2 cellular contexts compared by ENCODE assay signal in genomic region chr3:57076422-57076951, GRCh38.
TF ChIP-seq lines count a peak whose summit lies in the region.

No MANE protein-coding gene starts in this region.

TF ChIP-seq in IMR-90, 13 proteins besides CTCF, POLR2A, EP300 and RAD21:
- TF ChIP-seq, protein P1, sequence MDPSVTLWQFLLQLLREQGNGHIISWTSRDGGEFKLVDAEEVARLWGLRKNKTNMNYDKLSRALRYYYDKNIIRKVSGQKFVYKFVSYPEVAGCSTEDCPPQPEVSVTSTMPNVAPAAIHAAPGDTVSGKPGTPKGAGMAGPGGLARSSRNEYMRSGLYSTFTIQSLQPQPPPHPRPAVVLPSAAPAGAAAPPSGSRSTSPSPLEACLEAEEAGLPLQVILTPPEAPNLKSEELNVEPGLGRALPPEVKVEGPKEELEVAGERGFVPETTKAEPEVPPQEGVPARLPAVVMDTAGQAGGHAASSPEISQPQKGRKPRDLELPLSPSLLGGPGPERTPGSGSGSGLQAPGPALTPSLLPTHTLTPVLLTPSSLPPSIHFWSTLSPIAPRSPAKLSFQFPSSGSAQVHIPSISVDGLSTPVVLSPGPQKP (IDR thresholded peaks at IDR 0.05; ENCODE audit: borderline replicate concordance, low read depth, low read length): no peak
- TF ChIP-seq CHD1 (IDR thresholded peaks at IDR 0.05; ENCODE audit: low read depth, low read length) (no peak), MAFK (IDR thresholded peaks at IDR 0.05; ENCODE audit: low read depth, low read length) (no peak), FOS (IDR thresholded peaks at IDR 0.05; ENCODE audit: low read depth, low read length) (no peak), BHLHE40 (IDR thresholded peaks at IDR 0.05; ENCODE audit: low read depth, low read length) (no peak), RFX5 (IDR thresholded peaks at IDR 0.05; ENCODE audit: low read depth, low read length) (no peak), MXI1 (IDR thresholded peaks at IDR 0.05; ENCODE audit: borderline replicate concordance, low read depth, low read length) (no peak), NFE2L2 (IDR thresholded peaks at IDR 0.05; ENCODE audit: low read depth, low read length) (no peak), RCOR1 (IDR thresholded peaks at IDR 0.05; ENCODE audit: insufficient replicate concordance, low read length) (no peak), MAZ (IDR thresholded peaks at IDR 0.05; ENCODE audit: borderline replicate concordance, low read depth, low read length) (no peak), SMC3 (IDR thresholded peaks at IDR 0.05; ENCODE audit: low read depth, low read length) (no peak), CEBPB (IDR thresholded peaks at IDR 0.05; ENCODE audit: low read depth, low read length) (no peak)
- TF ChIP-seq, protein P2, sequence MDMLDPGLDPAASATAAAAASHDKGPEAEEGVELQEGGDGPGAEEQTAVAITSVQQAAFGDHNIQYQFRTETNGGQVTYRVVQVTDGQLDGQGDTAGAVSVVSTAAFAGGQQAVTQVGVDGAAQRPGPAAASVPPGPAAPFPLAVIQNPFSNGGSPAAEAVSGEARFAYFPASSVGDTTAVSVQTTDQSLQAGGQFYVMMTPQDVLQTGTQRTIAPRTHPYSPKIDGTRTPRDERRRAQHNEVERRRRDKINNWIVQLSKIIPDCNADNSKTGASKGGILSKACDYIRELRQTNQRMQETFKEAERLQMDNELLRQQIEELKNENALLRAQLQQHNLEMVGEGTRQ (IDR thresholded peaks at IDR 0.05; ENCODE audit: low read depth, low read length): no peak

TF ChIP-seq in WTC11, 78 proteins besides CTCF, POLR2A, EP300 and RAD21:
- no peak for TF ChIP-seq SOX15 (CRISPR knock-in tag; IDR thresholded peaks at IDR 0.05)
- TF ChIP-seq ESRRA (CRISPR knock-in tag; IDR thresholded peaks at IDR 0.05; ENCODE audit: borderline replicate concordance): no peak
- TF ChIP-seq FOXJ3 (CRISPR knock-in tag; IDR thresholded peaks at IDR 0.05; ENCODE audit: borderline replicate concordance): no peak
- TF ChIP-seq, protein P3, sequence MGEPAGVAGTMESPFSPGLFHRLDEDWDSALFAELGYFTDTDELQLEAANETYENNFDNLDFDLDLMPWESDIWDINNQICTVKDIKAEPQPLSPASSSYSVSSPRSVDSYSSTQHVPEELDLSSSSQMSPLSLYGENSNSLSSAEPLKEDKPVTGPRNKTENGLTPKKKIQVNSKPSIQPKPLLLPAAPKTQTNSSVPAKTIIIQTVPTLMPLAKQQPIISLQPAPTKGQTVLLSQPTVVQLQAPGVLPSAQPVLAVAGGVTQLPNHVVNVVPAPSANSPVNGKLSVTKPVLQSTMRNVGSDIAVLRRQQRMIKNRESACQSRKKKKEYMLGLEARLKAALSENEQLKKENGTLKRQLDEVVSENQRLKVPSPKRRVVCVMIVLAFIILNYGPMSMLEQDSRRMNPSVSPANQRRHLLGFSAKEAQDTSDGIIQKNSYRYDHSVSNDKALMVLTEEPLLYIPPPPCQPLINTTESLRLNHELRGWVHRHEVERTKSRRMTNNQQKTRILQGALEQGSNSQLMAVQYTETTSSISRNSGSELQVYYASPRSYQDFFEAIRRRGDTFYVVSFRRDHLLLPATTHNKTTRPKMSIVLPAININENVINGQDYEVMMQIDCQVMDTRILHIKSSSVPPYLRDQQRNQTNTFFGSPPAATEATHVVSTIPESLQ (CRISPR knock-in tag; IDR thresholded peaks at IDR 0.05): no peak
- TF ChIP-seq, protein P4, sequence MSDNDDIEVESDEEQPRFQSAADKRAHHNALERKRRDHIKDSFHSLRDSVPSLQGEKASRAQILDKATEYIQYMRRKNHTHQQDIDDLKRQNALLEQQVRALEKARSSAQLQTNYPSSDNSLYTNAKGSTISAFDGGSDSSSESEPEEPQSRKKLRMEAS (CRISPR knock-in tag; IDR thresholded peaks at IDR 0.05): no peak
- TF ChIP-seq ATF1 (CRISPR knock-in tag; IDR thresholded peaks at IDR 0.05): no peak
- TF ChIP-seq, protein P5, sequence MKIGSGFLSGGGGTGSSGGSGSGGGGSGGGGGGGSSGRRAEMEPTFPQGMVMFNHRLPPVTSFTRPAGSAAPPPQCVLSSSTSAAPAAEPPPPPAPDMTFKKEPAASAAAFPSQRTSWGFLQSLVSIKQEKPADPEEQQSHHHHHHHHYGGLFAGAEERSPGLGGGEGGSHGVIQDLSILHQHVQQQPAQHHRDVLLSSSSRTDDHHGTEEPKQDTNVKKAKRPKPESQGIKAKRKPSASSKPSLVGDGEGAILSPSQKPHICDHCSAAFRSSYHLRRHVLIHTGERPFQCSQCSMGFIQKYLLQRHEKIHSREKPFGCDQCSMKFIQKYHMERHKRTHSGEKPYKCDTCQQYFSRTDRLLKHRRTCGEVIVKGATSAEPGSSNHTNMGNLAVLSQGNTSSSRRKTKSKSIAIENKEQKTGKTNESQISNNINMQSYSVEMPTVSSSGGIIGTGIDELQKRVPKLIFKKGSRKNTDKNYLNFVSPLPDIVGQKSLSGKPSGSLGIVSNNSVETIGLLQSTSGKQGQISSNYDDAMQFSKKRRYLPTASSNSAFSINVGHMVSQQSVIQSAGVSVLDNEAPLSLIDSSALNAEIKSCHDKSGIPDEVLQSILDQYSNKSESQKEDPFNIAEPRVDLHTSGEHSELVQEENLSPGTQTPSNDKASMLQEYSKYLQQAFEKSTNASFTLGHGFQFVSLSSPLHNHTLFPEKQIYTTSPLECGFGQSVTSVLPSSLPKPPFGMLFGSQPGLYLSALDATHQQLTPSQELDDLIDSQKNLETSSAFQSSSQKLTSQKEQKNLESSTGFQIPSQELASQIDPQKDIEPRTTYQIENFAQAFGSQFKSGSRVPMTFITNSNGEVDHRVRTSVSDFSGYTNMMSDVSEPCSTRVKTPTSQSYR (CRISPR knock-in tag; IDR thresholded peaks at IDR 0.05): no peak
- TF ChIP-seq FOXK1 (CRISPR knock-in tag; IDR thresholded peaks at IDR 0.05): no peak
- TF ChIP-seq, protein P6, sequence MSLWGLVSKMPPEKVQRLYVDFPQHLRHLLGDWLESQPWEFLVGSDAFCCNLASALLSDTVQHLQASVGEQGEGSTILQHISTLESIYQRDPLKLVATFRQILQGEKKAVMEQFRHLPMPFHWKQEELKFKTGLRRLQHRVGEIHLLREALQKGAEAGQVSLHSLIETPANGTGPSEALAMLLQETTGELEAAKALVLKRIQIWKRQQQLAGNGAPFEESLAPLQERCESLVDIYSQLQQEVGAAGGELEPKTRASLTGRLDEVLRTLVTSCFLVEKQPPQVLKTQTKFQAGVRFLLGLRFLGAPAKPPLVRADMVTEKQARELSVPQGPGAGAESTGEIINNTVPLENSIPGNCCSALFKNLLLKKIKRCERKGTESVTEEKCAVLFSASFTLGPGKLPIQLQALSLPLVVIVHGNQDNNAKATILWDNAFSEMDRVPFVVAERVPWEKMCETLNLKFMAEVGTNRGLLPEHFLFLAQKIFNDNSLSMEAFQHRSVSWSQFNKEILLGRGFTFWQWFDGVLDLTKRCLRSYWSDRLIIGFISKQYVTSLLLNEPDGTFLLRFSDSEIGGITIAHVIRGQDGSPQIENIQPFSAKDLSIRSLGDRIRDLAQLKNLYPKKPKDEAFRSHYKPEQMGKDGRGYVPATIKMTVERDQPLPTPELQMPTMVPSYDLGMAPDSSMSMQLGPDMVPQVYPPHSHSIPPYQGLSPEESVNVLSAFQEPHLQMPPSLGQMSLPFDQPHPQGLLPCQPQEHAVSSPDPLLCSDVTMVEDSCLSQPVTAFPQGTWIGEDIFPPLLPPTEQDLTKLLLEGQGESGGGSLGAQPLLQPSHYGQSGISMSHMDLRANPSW (CRISPR knock-in tag; conservative IDR thresholded peaks at IDR 0.05; ENCODE audit: low read depth): no peak
- TF ChIP-seq, protein P7, sequence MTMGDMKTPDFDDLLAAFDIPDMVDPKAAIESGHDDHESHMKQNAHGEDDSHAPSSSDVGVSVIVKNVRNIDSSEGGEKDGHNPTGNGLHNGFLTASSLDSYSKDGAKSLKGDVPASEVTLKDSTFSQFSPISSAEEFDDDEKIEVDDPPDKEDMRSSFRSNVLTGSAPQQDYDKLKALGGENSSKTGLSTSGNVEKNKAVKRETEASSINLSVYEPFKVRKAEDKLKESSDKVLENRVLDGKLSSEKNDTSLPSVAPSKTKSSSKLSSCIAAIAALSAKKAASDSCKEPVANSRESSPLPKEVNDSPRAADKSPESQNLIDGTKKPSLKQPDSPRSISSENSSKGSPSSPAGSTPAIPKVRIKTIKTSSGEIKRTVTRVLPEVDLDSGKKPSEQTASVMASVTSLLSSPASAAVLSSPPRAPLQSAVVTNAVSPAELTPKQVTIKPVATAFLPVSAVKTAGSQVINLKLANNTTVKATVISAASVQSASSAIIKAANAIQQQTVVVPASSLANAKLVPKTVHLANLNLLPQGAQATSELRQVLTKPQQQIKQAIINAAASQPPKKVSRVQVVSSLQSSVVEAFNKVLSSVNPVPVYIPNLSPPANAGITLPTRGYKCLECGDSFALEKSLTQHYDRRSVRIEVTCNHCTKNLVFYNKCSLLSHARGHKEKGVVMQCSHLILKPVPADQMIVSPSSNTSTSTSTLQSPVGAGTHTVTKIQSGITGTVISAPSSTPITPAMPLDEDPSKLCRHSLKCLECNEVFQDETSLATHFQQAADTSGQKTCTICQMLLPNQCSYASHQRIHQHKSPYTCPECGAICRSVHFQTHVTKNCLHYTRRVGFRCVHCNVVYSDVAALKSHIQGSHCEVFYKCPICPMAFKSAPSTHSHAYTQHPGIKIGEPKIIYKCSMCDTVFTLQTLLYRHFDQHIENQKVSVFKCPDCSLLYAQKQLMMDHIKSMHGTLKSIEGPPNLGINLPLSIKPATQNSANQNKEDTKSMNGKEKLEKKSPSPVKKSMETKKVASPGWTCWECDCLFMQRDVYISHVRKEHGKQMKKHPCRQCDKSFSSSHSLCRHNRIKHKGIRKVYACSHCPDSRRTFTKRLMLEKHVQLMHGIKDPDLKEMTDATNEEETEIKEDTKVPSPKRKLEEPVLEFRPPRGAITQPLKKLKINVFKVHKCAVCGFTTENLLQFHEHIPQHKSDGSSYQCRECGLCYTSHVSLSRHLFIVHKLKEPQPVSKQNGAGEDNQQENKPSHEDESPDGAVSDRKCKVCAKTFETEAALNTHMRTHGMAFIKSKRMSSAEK (CRISPR knock-in tag; IDR thresholded peaks at IDR 0.05; ENCODE audit: borderline replicate concordance): no peak
- no peak for TF ChIP-seq E2F1 (CRISPR knock-in tag; IDR thresholded peaks at IDR 0.05)
- no peak for TF ChIP-seq TEAD1 (CRISPR knock-in tag; IDR thresholded peaks at IDR 0.05)
